ENCODE assay signal across 15 cellular contexts in the genomic region with DNA sequence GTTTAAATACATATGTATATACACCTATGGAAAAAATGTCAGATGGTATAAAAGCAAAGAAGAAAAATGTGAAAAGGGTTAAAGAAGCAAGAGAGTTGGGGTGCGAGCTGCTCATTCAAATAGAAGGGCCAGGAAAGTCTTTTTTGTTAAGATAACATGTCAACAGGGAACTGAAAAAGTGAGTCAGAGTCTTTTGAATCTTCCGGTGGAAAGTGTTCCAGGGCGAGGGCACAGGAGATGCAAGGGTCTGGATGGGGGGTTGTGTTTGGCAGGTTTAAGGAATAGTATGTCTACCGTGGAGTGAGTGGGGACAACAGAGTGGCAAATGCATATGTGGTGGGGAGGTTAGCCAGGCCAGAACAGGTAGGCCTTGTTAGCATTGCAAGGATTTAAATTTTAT. TPM values are rescaled to one million over a fixed set of nuclear protein-coding genes. Genes with fewer than 3 reads are reported as not detected.
"Had no signal": no experiment of that assay in that cellular context is flagged by ENCODE, and none has a peak within 500 bp of the region (broad histone marks: within the 10 kb centered on the region; RNA-seq: fewer than 3 reads in every experiment).

No MANE protein-coding gene starts in this region.

- H3K9me3 ChIP-seq: spleen, tibial nerve, vagina had no signal

- H3K9me3 Mint-ChIP-seq: activated naive CD4-positive, alpha-beta T cell treated with anti-CD3 and anti-CD28 coated beads, Interleukin-2, amount 10 ng/mL, durations not matched to agents 7 days and 5 days; activated T-helper 2 cell treated with anti-CD3 and anti-CD28 coated beads, Interferon-gamma antibody, Interleukin-2, Interleukin-4, amounts not matched to agents 10 μg/mL and 5 μg/mL and 100 μg/mL, durations not matched to agents 14 hours and 24 hours and 36 hours; stimulated activated memory B cell treated with anti-CD40 and anti-IgM and Interleukin-4, amounts not matched to agents 10 μg/mL and 1 μg/mL and 100 μg/mL, for 72 hours; T-cell had no signal

- H3K4me2 ChIP-seq: hepatocyte had no signal

- H2AFZ ChIP-seq: hepatocyte had no signal

- H3K79me2 ChIP-seq: hepatocyte had no signal

- H3K4me3 Mint-ChIP-seq: activated naive CD4-positive, alpha-beta T cell treated with anti-CD3 and anti-CD28 coated beads, Interleukin-2, amount 10 ng/mL, durations not matched to agents 7 days and 5 days; naive thymus-derived CD4-positive, alpha-beta T cell; stimulated activated memory B cell treated with anti-CD40 and anti-IgM and Interleukin-4, amounts not matched to agents 10 μg/mL and 1 μg/mL and 100 μg/mL, for 72 hours; T-cell had no signal

- H3K27me3 ChIP-seq: hepatocyte, tibial nerve, vagina had no signal

- H3K27ac Mint-ChIP-seq: activated naive CD4-positive, alpha-beta T cell treated with anti-CD3 and anti-CD28 coated beads, Interleukin-2, amount 10 ng/mL, durations not matched to agents 7 days and 5 days; activated T-helper 2 cell treated with anti-CD3 and anti-CD28 coated beads, Interferon-gamma antibody, Interleukin-2, Interleukin-4, amounts not matched to agents 10 μg/mL and 5 μg/mL and 100 μg/mL, durations not matched to agents 14 hours and 24 hours and 36 hours; stimulated activated memory B cell treated with anti-CD40 and anti-IgM and Interleukin-4, amounts not matched to agents 10 μg/mL and 1 μg/mL and 100 μg/mL, for 72 hours; T-cell had no signal

- H3K4me3 ChIP-seq: hepatocyte, lung, spleen, tibial nerve, vagina had no signal

- H3K27ac ChIP-seq: hepatocyte, spleen, tibial nerve, vagina had no signal

- H3K36me3 ChIP-seq: spleen, tibial nerve, vagina had no signal

- H3K4me1 Mint-ChIP-seq: activated naive CD4-positive, alpha-beta T cell treated with anti-CD3 and anti-CD28 coated beads, Interleukin-2, amount 10 ng/mL, durations not matched to agents 7 days and 5 days; naive thymus-derived CD4-positive, alpha-beta T cell; stimulated activated memory B cell treated with anti-CD40 and anti-IgM and Interleukin-4, amounts not matched to agents 10 μg/mL and 1 μg/mL and 100 μg/mL, for 72 hours; T-cell had no signal

- DNase-seq: activated CD4-positive, alpha-beta T cell treated with anti-CD3 and anti-CD28 coated beads, Interleukin-2, amount 50 U/mL, for 1 hour; activated CD4-positive, CD25-positive, alpha-beta regulatory T cell; activated naive CD4-positive, alpha-beta T cell treated with anti-CD3 and anti-CD28 coated beads, Interleukin-2, amount 10 ng/mL, durations not matched to agents 7 days and 5 days; activated T-cell treated with anti-CD3 and anti-CD28 coated beads for 4 hours; naive thymus-derived CD4-positive, alpha-beta T cell; spleen; stimulated activated CD4-positive, alpha-beta T cell treated with anti-CD3 and anti-CD28 coated beads, Interleukin-1b, Interleukin-23, amount 100 ng/mL, for 48 hours; T-cell; T1000 had no signal

- H3K36me3 Mint-ChIP-seq: activated naive CD4-positive, alpha-beta T cell treated with anti-CD3 and anti-CD28 coated beads, Interleukin-2, amount 10 ng/mL, durations not matched to agents 7 days and 5 days; naive thymus-derived CD4-positive, alpha-beta T cell; stimulated activated memory B cell treated with anti-CD40 and anti-IgM and Interleukin-4, amounts not matched to agents 10 μg/mL and 1 μg/mL and 100 μg/mL, for 72 hours; T-cell had no signal

RNA-seq across cellular contexts. Expression of a gene that starts 22.2 kb away (rescaled TPM):
- total RNA-seq: naive thymus-derived CD4-positive, alpha-beta T cell had no signal
- polyA plus RNA-seq: naive thymus-derived CD4-positive, alpha-beta T cell had no signal
